In the genomic region with DNA sequence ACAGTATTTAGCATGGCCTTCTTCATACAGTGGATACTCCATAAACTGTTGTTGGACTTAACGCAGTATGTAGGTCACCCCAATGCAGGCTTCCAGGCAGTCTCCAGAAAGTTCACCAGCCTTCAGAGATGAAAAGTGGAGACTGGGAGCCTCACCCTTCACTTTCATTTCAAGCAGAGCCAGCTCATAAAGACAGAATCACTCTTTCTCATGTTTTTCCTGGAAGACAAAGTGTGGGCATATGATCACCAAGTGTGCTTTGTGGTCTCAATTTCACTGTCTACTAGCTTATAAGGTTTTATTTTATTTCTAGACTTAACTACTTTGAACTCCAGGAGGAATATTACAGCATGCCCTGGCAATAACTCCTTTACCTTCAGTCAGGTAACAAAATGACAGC, we compare ENCODE assay signal across 21 cellular contexts. TPM values are rescaled to one million over a fixed set of nuclear protein-coding genes. Genes with fewer than 3 reads are reported as not detected.
DNase-seq lines count a peak whose midpoint lies in the region; ATAC-seq and TF ChIP-seq lines count a peak whose summit lies in the region.
"Had no signal": no experiment of that assay in that cellular context is flagged by ENCODE, and none has a peak within 500 bp of the region (broad histone marks: within the 10 kb centered on the region; RNA-seq: fewer than 3 reads in every experiment).

No MANE protein-coding gene starts in this region.

- no peak for TF ChIP-seq CTCF in GM12865 (IDR thresholded peaks at IDR 0.05; ENCODE audit: insufficient read depth, low read depth, low read length, missing control alignments)

- no peak overlapping the region for H3K4me3 Mint-ChIP-seq in activated CD8-positive, alpha-beta memory T cell treated with anti-CD3 and anti-CD28 coated beads, Interleukin-2, amount 10 ng/mL, durations not matched to agents 7 days and 5 days
- H3K4me3 Mint-ChIP-seq: CD8-positive, alpha-beta memory T cell had no signal

- DNase-seq in activated CD8-positive, alpha-beta memory T cell treated with anti-CD3 and anti-CD28 coated beads, Interleukin-2, amount 10 ng/mL, durations not matched to agents 7 days and 5 days, result no peak
- no peak for DNase-seq in activated CD8-positive, alpha-beta memory T cell treated with anti-CD3 and anti-CD28 coated beads for 24 hours
- peak; percentile 20 for DNase-seq in GM12865 (ENCODE audit: low read depth)
- DNase-seq in OCI-M1 (lab: John Stamatoyannopoulos, UW), result peak; percentile 25
- DNase-seq in left kidney (ENCODE audit: low read depth, low spot score), result peak; percentile 3
- no peak for DNase-seq in AG08395 (ENCODE audit: low spot score)
- no peak for DNase-seq in Ammon's horn (ENCODE audit: low spot score)
- DNase-seq in NCI-H526 (lab: John Stamatoyannopoulos, UW), result no peak
- DNase-seq: CD8-positive, alpha-beta memory T cell; DMS53; EL; NCI-H1105; NCI-H1694; NCI-H2081 treated with DMSO at 0.1 percent for 48 hours; NCI-H510A; NCI-H774; Right ventricle myocardium superior had no signal

- peak; percentile 30 for ATAC-seq in activated CD8-positive, alpha-beta memory T cell treated with anti-CD3 and anti-CD28 coated beads, Interleukin-2, amount 10 ng/mL, durations not matched to agents 7 days and 5 days
- ATAC-seq: A549, K562 had no signal

- peaks cover 21% of the 10 kb centered on the region for H3K4me1 Mint-ChIP-seq in activated CD8-positive, alpha-beta memory T cell treated with anti-CD3 and anti-CD28 coated beads, Interleukin-2, amount 10 ng/mL, durations not matched to agents 7 days and 5 days
- H3K4me1 Mint-ChIP-seq: CD8-positive, alpha-beta memory T cell had no signal

- H3K9me3 Mint-ChIP-seq in activated CD8-positive, alpha-beta memory T cell treated with anti-CD3 and anti-CD28 coated beads, Interleukin-2, amount 10 ng/mL, durations not matched to agents 7 days and 5 days (ENCODE audit: low read depth), result no peaks in the 10 kb centered on the region

- H3K4me3 ChIP-seq in GM12865 (ENCODE audit: low read depth, low read length), result no peak overlapping the region
- H3K4me3 ChIP-seq: A549; BLaER1 treated with 17β-estradiol and CSF1 and Interleukin-3, amounts not matched to agents 10 nM and 100 nM; K562 had no signal

- H3K36me3 Mint-ChIP-seq in activated CD8-positive, alpha-beta memory T cell treated with anti-CD3 and anti-CD28 coated beads, Interleukin-2, amount 10 ng/mL, durations not matched to agents 7 days and 5 days, result peaks cover 2% of the 10 kb centered on the region
- H3K36me3 Mint-ChIP-seq: CD8-positive, alpha-beta memory T cell had no signal

- CTCF ChIA-PET in activated CD8-positive, alpha-beta memory T cell treated with anti-CD3 and anti-CD28 coated beads, Interleukin-2, amount 10 ng/mL, durations not matched to agents 7 days and 5 days (lab: Charles Lee), result no interaction called here

- H3K27me3 Mint-ChIP-seq in activated CD8-positive, alpha-beta memory T cell treated with anti-CD3 and anti-CD28 coated beads, Interleukin-2, amount 10 ng/mL, durations not matched to agents 7 days and 5 days, result peaks cover 2% of the 10 kb centered on the region

- H3K27ac Mint-ChIP-seq in activated CD8-positive, alpha-beta memory T cell treated with anti-CD3 and anti-CD28 coated beads, Interleukin-2, amount 10 ng/mL, durations not matched to agents 7 days and 5 days, result peak overlapping the region; percentile 8
- H3K27ac Mint-ChIP-seq: CD8-positive, alpha-beta memory T cell had no signal

RNA-seq across cellular contexts. Expression of gene TNFSF11, which starts 26.3 kb away (rescaled TPM):
- 1 to 10 TPM in 1 of 2 experiments, under 1 TPM in 1; 0.76 to 2.4 TPM for total RNA-seq in activated CD8-positive, alpha-beta memory T cell treated with anti-CD3 and anti-CD28 coated beads, Interleukin-2, amount 10 ng/mL, durations not matched to agents 7 days and 5 days
- total RNA-seq: K562, OCI-LY7, Right ventricle myocardium superior had no signal

Comparison
In these comparisons a context has a peak if more than half of its experiments do, and no peak if none do; other contexts are left out.
1. DNase-seq: peak in GM12865 (single experiment), OCI-M1 (single experiment) and left kidney (single experiment); none in activated CD8-positive, alpha-beta memory T cell treated with anti-CD3 and anti-CD28 coated beads, Interleukin-2, amount 10 ng/mL, durations not matched to agents 7 days and 5 days (single experiment), activated CD8-positive, alpha-beta memory T cell treated with anti-CD3 and anti-CD28 coated beads for 24 hours (single experiment), AG08395 (single experiment), Ammon's horn (single experiment) and NCI-H526 (0 of 2).